ENCODE assay signal across 13 cellular contexts in genomic region chr1:239914827-239915231, GRCh38.
A peak's percentile ranks its signal among the peaks of the same experiment; 100 is the strongest.
DNase-seq lines count a peak whose midpoint lies in the region; ATAC-seq and TF ChIP-seq lines count a peak whose summit lies in the region.
"Had no signal": no experiment of that assay in that cellular context is flagged by ENCODE, and none has a peak within 500 bp of the region (broad histone marks: within the 10 kb centered on the region; RNA-seq: fewer than 3 reads in every experiment).

No MANE protein-coding gene starts in this region.

- no peak for TF ChIP-seq POLR2A in IMR-90 (IDR thresholded peaks at IDR 0.05; ENCODE audit: low read depth, low read length)

- TF ChIP-seq CTCF in IMR-90 (conservative IDR thresholded peaks at IDR 0.05; ENCODE audit: low read depth, low read length), result no peak
- TF ChIP-seq CTCF in astrocyte of the spinal cord (IDR thresholded peaks at IDR 0.05; ENCODE audit: low read depth, low read length), result no peak
- no peak for TF ChIP-seq CTCF in PC-9 (conservative IDR thresholded peaks at IDR 0.05)

- H3K23ac ChIP-seq in IMR-90 (ENCODE audit: low read depth, low read length), result no peak overlapping the region

- H3K36me3 ChIP-seq in IMR-90 (ENCODE audit: control insufficient read depth, insufficient read depth, low read length), result no peaks in the 10 kb centered on the region
- no peaks in the 10 kb centered on the region for H3K36me3 ChIP-seq in PC-9 (ENCODE audit: low read depth)
- H3K36me3 ChIP-seq: heart left ventricle, upper lobe of left lung had no signal

- peak; percentile 83 for DNase-seq in AG20443 (ENCODE audit: low spot score)
- DNase-seq in IMR-90, result peak; percentile 81
- DNase-seq in astrocyte of the spinal cord (ENCODE audit: low read depth, low spot score), result peak; percentile 84
- no peak for DNase-seq in left lobe of liver (ENCODE audit: low spot score)
- no peak for DNase-seq in PC-9
- no peak for DNase-seq in 8988T
- DNase-seq in SHP77 treated with DMSO at 0.1 percent for 48 hours (lab: John Stamatoyannopoulos, UW), result no peak
- DNase-seq in stimulated activated naive B cell treated with anti-CD40 and anti-IgM and Interleukin-4, amounts not matched to agents 10 μg/mL and 1 μg/mL and 100 μg/mL, for 72 hours, result no peak
- DNase-seq: activated CD4-positive, alpha-beta T cell treated with anti-CD3 and anti-CD28 coated beads, Interleukin-2, amount 10 ng/mL, durations not matched to agents 24 days and 14 days; DMS 273 treated with DMSO at 0.1 percent for 48 hours; heart left ventricle; nephron progenitor cell; upper lobe of left lung had no signal

- no peak overlapping the region for H2AK5ac ChIP-seq in IMR-90 (ENCODE audit: low read depth, low read length)

- H2BK20ac ChIP-seq in IMR-90 (ENCODE audit: low read depth, low read length), result no peak overlapping the region

- no peak overlapping the region for H2BK5ac ChIP-seq in IMR-90 (ENCODE audit: low read depth, low read length, poor library complexity, severe bottlenecking)

- no peak overlapping the region for H3K56ac ChIP-seq in IMR-90 (ENCODE audit: extremely low read depth, insufficient read depth, low read length)

- H3K27me3 Mint-ChIP-seq in stimulated activated naive B cell treated with anti-CD40 and anti-IgM and Interleukin-4, amounts not matched to agents 10 μg/mL and 1 μg/mL and 100 μg/mL, for 72 hours, result no peaks in the 10 kb centered on the region

- no peak overlapping the region for H3K4ac ChIP-seq in IMR-90 (ENCODE audit: low read depth, low read length)

- dilution Hi-C loops in IMR-90 (cut with HindIII; ENCODE audit: low sequenced_read_pairs, unreplicated experiment), result no loop called here

- POLR2A ChIA-PET in IMR-90 (lab: Charles Lee; ENCODE audit: unreplicated experiment) (no interaction called here), PC-9 (lab: Charles Lee; ENCODE audit: unreplicated experiment) (no interaction called here)

- H3F3A ChIP-seq in PC-9 (ENCODE audit: insufficient read depth, low read depth), result no peaks in the 10 kb centered on the region

- H3K9me3 ChIP-seq in IMR-90 (ENCODE audit: control insufficient read depth, insufficient read depth, low read length), result no peaks in the 10 kb centered on the region
- H3K9me3 ChIP-seq in PC-9 (ENCODE audit: insufficient read depth, low read depth), result no peaks in the 10 kb centered on the region
- H3K9me3 ChIP-seq: heart left ventricle, upper lobe of left lung had no signal

- no peaks in the 10 kb centered on the region for H3K9me1 ChIP-seq in IMR-90 (ENCODE audit: insufficient read depth, low read length)

- H3K4me1 ChIP-seq in IMR-90 (ENCODE audit: control insufficient read depth, insufficient read depth, low read length) (no peaks in the 10 kb centered on the region; the same call in 1 of the 2 replicates), PC-9 (replicated peaks; ENCODE audit: insufficient read depth) (no peaks in the 10 kb centered on the region)

- no peak overlapping the region for H2AFZ ChIP-seq in IMR-90 (replicated peaks; ENCODE audit: low read length, poor library complexity)
- H2AFZ ChIP-seq in PC-9, result no peak overlapping the region

- BruUV-seq in IMR-90 (replicated peaks; lab: Mats Ljungman, UMichigan) (no TSS peak), PC-9 (replicated peaks; lab: Mats Ljungman, UMichigan) (no TSS peak)

- no peak overlapping the region for H2BK120ac ChIP-seq in IMR-90 (ENCODE audit: low read depth, low read length)

- H4K20me1 ChIP-seq in IMR-90 (ENCODE audit: insufficient read depth, low read length), result no peaks in the 10 kb centered on the region
- H4K20me1 ChIP-seq in PC-9 (ENCODE audit: insufficient read depth), result no peaks in the 10 kb centered on the region

- H3K4me3 Mint-ChIP-seq in stimulated activated naive B cell treated with anti-CD40 and anti-IgM and Interleukin-4, amounts not matched to agents 10 μg/mL and 1 μg/mL and 100 μg/mL, for 72 hours, result no peak overlapping the region
- H3K4me3 Mint-ChIP-seq: activated CD4-positive, alpha-beta T cell treated with anti-CD3 and anti-CD28 coated beads, Interleukin-2, amount 10 ng/mL, durations not matched to agents 24 days and 14 days; nephron progenitor cell had no signal

- no peak overlapping the region for H3K18ac ChIP-seq in IMR-90 (ENCODE audit: low read depth, low read length)

- no peak overlapping the region for H2AK9ac ChIP-seq in IMR-90 (replicated peaks; ENCODE audit: low read depth, low read length, poor library complexity)

- H2BK15ac ChIP-seq in IMR-90 (ENCODE audit: low read depth, low read length), result no peak overlapping the region

- WGBS in IMR-90 (ENCODE audit: extremely low coverage in 2 of 2, insufficient read length in 1 of 2), 2 experiments, result 0% methylated on average over 1 of the region's 4 CpGs; no CpG with 5 or more reads in 1 of the 2 experiments

- ATAC-seq in IMR-90 (ENCODE audit: low read depth) (peak; percentile 87), left lobe of liver (peak; percentile 43)
- no peak for ATAC-seq in stimulated activated naive B cell treated with anti-CD40 and anti-IgM and Interleukin-4, amounts not matched to agents 10 μg/mL and 1 μg/mL and 100 μg/mL, for 72 hours (replicated peaks)
- ATAC-seq: heart left ventricle had no signal

- no peaks in the 10 kb centered on the region; the same call in 1 of the 2 replicates for H3K9me2 ChIP-seq in PC-9 (ENCODE audit: insufficient read depth)

- no peaks in the 10 kb centered on the region for H3K36me3 Mint-ChIP-seq in stimulated activated naive B cell treated with anti-CD40 and anti-IgM and Interleukin-4, amounts not matched to agents 10 μg/mL and 1 μg/mL and 100 μg/mL, for 72 hours

- H3K27me3 ChIP-seq in IMR-90 (ENCODE audit: control insufficient read depth, insufficient read depth, low read length) (no peaks in the 10 kb centered on the region), PC-9 (ENCODE audit: insufficient read depth, low read depth) (no peaks in the 10 kb centered on the region)
- H3K27me3 ChIP-seq: upper lobe of left lung had no signal

- no peak overlapping the region for H4K91ac ChIP-seq in IMR-90 (ENCODE audit: insufficient read depth, low read depth, low read length)

- no peaks in the 10 kb centered on the region for H3K79me1 ChIP-seq in IMR-90 (ENCODE audit: low read depth in 1 of 2, low read length in 2 of 2)

- H3K27ac Mint-ChIP-seq in stimulated activated naive B cell treated with anti-CD40 and anti-IgM and Interleukin-4, amounts not matched to agents 10 μg/mL and 1 μg/mL and 100 μg/mL, for 72 hours, result no peak overlapping the region
- H3K27ac Mint-ChIP-seq: activated CD4-positive, alpha-beta T cell treated with anti-CD3 and anti-CD28 coated beads, Interleukin-2, amount 10 ng/mL, durations not matched to agents 24 days and 14 days; nephron progenitor cell had no signal

- no peak overlapping the region for H4K5ac ChIP-seq in IMR-90 (ENCODE audit: low read depth, low read length)

- no peak overlapping the region for H4K8ac ChIP-seq in IMR-90 (ENCODE audit: low read depth in 2 of 2, low read length in 2 of 2)

- H3K9ac ChIP-seq in IMR-90 (ENCODE audit: low read depth, low read length), result no peak overlapping the region

- in situ Hi-C loops in IMR-90 (cut with MboI; ENCODE audit: low sequenced_read_pairs), result no loop called here
- in situ Hi-C loops in astrocyte of the spinal cord (cut with HindIII; ENCODE audit: low sequenced_read_pairs), result no loop called here

- H3K4me2 ChIP-seq in IMR-90 (ENCODE audit: low read depth, low read length) (no peak overlapping the region), PC-9 (no peak overlapping the region)

- H3K27ac ChIP-seq in IMR-90 (ENCODE audit: insufficient read depth, low read length), result no peak overlapping the region
- H3K27ac ChIP-seq in PC-9, result no peak overlapping the region
- H3K27ac ChIP-seq: upper lobe of left lung had no signal

- no peaks in the 10 kb centered on the region for H3K4me1 Mint-ChIP-seq in stimulated activated naive B cell treated with anti-CD40 and anti-IgM and Interleukin-4, amounts not matched to agents 10 μg/mL and 1 μg/mL and 100 μg/mL, for 72 hours
- H3K4me1 Mint-ChIP-seq: activated CD4-positive, alpha-beta T cell treated with anti-CD3 and anti-CD28 coated beads, Interleukin-2, amount 10 ng/mL, durations not matched to agents 24 days and 14 days had no signal

- H3K79me2 ChIP-seq in PC-9 (ENCODE audit: low read depth), result no peaks in the 10 kb centered on the region

- no peak for TF ChIP-seq RAD21 in IMR-90 (IDR thresholded peaks at IDR 0.05; ENCODE audit: low read length)

- H3K9me3 Mint-ChIP-seq in stimulated activated naive B cell treated with anti-CD40 and anti-IgM and Interleukin-4, amounts not matched to agents 10 μg/mL and 1 μg/mL and 100 μg/mL, for 72 hours, result no peaks in the 10 kb centered on the region
- H3K9me3 Mint-ChIP-seq: activated CD4-positive, alpha-beta T cell treated with anti-CD3 and anti-CD28 coated beads, Interleukin-2, amount 10 ng/mL, durations not matched to agents 24 days and 14 days; nephron progenitor cell had no signal

- intact Hi-C loops in IMR-90 (cut with micrococcal nuclease), result no loop called here
- intact Hi-C loops in PC-9 (cut with micrococcal nuclease; ENCODE audit: unreplicated experiment), result no loop called here

- no peak overlapping the region for H3K14ac ChIP-seq in IMR-90 (replicated peaks; ENCODE audit: low read depth, low read length)

- CTCF ChIA-PET in IMR-90 (lab: Yijun Ruan, JAX) (no interaction called here), PC-9 (lab: Charles Lee) (no interaction called here)

- H3K4me3 ChIP-seq in IMR-90 (ENCODE audit: insufficient read depth, low read depth, low read length), result no peak overlapping the region
- no peak overlapping the region for H3K4me3 ChIP-seq in astrocyte of the spinal cord (ENCODE audit: low read depth, low read length)
- no peak overlapping the region for H3K4me3 ChIP-seq in PC-9
- H3K4me3 ChIP-seq: heart left ventricle, upper lobe of left lung had no signal

TF ChIP-seq in IMR-90, 13 proteins besides CTCF, POLR2A, EP300 and RAD21 (continues in another document):
- TF ChIP-seq CHD1 (IDR thresholded peaks at IDR 0.05; ENCODE audit: low read depth, low read length), result no peak
- TF ChIP-seq RCOR1 (IDR thresholded peaks at IDR 0.05; ENCODE audit: insufficient replicate concordance, low read length), result no peak
- no peak for TF ChIP-seq SMC3 (IDR thresholded peaks at IDR 0.05; ENCODE audit: low read depth, low read length)
- TF ChIP-seq NFE2L2 (IDR thresholded peaks at IDR 0.05; ENCODE audit: low read depth, low read length), result no peak
- TF ChIP-seq FOS (IDR thresholded peaks at IDR 0.05; ENCODE audit: low read depth, low read length), result 0 out of 2 replicates have a peak, but pooled peaks have one; percentile 16
- TF ChIP-seq CEBPB (IDR thresholded peaks at IDR 0.05; ENCODE audit: low read depth, low read length), result no peak
- 0 out of 2 replicates have a peak, but pooled peaks have one; percentile 9 for TF ChIP-seq MAFK (IDR thresholded peaks at IDR 0.05; ENCODE audit: low read depth, low read length)

Comparison
In these comparisons a context has a peak if more than half of its experiments do, and no peak if none do; other contexts are left out.
1. DNase-seq: peak in AG20443 (single experiment), IMR-90 (single experiment) and astrocyte of the spinal cord (single experiment); none in left lobe of liver (single experiment), PC-9 (0 of 2), 8988T (single experiment), SHP77 treated with DMSO at 0.1 percent for 48 hours (single experiment) and stimulated activated naive B cell treated with anti-CD40 and anti-IgM and Interleukin-4, amounts not matched to agents 10 μg/mL and 1 μg/mL and 100 μg/mL, for 72 hours (single experiment).
2. ATAC-seq: peak in IMR-90 (single experiment) and left lobe of liver (single experiment); none in stimulated activated naive B cell treated with anti-CD40 and anti-IgM and Interleukin-4, amounts not matched to agents 10 μg/mL and 1 μg/mL and 100 μg/mL, for 72 hours (0 of 2).